ENCODE assay signal across 17 cellular contexts in the genomic region with DNA sequence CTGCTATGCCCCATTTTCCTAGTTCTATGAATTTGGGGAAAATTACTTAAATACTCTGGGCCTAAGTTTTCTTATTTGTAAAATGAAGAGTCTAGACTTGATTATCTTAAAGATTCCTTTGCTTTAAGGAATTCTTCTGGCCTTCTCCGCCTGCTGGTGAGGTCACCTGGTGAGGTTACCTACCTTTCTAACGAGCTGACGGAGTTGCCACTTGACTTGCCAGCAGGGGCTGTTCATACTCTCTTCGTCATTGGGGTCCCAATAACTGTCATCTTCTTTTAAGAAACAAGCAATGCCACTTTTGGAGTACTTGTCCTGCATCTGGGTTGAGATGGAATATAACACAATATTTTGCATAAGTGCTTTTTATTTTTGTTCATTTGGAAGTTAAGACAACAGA. TPM values are rescaled to one million over a fixed set of nuclear protein-coding genes. Genes with fewer than 3 reads are reported as not detected.
A peak's percentile ranks its signal among the peaks of the same experiment; 100 is the strongest.
DNase-seq lines count a peak whose midpoint lies in the region; TF ChIP-seq lines count a peak whose summit lies in the region.
"Had no signal": no experiment of that assay in that cellular context is flagged by ENCODE, and none has a peak within 500 bp of the region (broad histone marks: within the 10 kb centered on the region; RNA-seq: fewer than 3 reads in every experiment).

No MANE protein-coding gene starts in this region.

- intact Hi-C loops in CD14-positive monocyte (cut with micrococcal nuclease), result loop anchor here in 1 of 2 donors (10.0 kb wide), 1 partner anchor 50 kb away; no protein-coding TSS in a partner anchor
- intact Hi-C loops in colonic mucosa (cut with DNase I), result no loop called here
- intact Hi-C loops in dorsolateral prefrontal cortex (cut with DNase I), result no loop called here

- DNase-seq in T-helper 1 cell (no peak), CD14-positive monocyte (ENCODE audit: low spot score) (no peak), colonic mucosa (no peak), dorsolateral prefrontal cortex (no peak), middle frontal gyrus (ENCODE audit: extremely low spot score, low spot score) (no peak), RPMI8226 (no peak)
- DNase-seq: effector CD8-positive, alpha-beta T cell; HCEC 1CT; islet precursor cell; NCI-H1092; NCI-H226; stimulated activated CD4-positive, alpha-beta T cell treated with anti-CD3 and anti-CD28 coated beads, Interleukin-1b, Interleukin-23, amount 100 ng/mL, for 48 hours had no signal

- peak overlapping the region; percentile 99 for H3K4me3 Mint-ChIP-seq in T-helper 1 cell treated with Interleukin-12 subunit alpha and Interleukin-12 subunit beta and Interleukin-4 antibody, amounts not matched to agents 30 μg/mL and 1 μg/mL, for 36 hours
- peak overlapping the region; percentile 52 to 83 for H3K4me3 Mint-ChIP-seq in CD14-positive monocyte
- H3K4me3 Mint-ChIP-seq: type B pancreatic cell had no signal

- peaks cover 92% of the 10 kb centered on the region for H3K36me3 Mint-ChIP-seq in T-helper 1 cell treated with Interleukin-12 subunit alpha and Interleukin-12 subunit beta and Interleukin-4 antibody, amounts not matched to agents 30 μg/mL and 1 μg/mL, for 36 hours (ENCODE audit: low read depth)
- H3K36me3 Mint-ChIP-seq in CD14-positive monocyte, result peaks cover 81 to 86% of the 10 kb centered on the region in 2 donors

- H3K9me3 ChIP-seq in colonic mucosa, result no peaks in the 10 kb centered on the region
- H3K9me3 ChIP-seq in neutrophil, result no peaks in the 10 kb centered on the region

- H3K36me3 ChIP-seq in colonic mucosa, result peaks cover 10% of the 10 kb centered on the region
- H3K36me3 ChIP-seq in neutrophil, result peaks cover 77% of the 10 kb centered on the region

- H3K9ac ChIP-seq in colonic mucosa (ENCODE audit: low read depth in 2 of 2, low read length in 2 of 2), result no peak overlapping the region

- no peaks in the 10 kb centered on the region for H3K27me3 Mint-ChIP-seq in T-helper 1 cell treated with Interleukin-12 subunit alpha and Interleukin-12 subunit beta and Interleukin-4 antibody, amounts not matched to agents 30 μg/mL and 1 μg/mL, for 36 hours (ENCODE audit: low read depth)
- H3K27me3 Mint-ChIP-seq in CD14-positive monocyte (ENCODE audit: low read depth in 3 of 3), result no peaks in the 10 kb centered on the region
- H3K27me3 Mint-ChIP-seq: type B pancreatic cell had no signal

- H3K4me1 Mint-ChIP-seq in T-helper 1 cell treated with Interleukin-12 subunit alpha and Interleukin-12 subunit beta and Interleukin-4 antibody, amounts not matched to agents 30 μg/mL and 1 μg/mL, for 36 hours (ENCODE audit: low read depth), result peaks cover 86% of the 10 kb centered on the region
- peaks cover 86% of the 10 kb centered on the region for H3K4me1 Mint-ChIP-seq in CD14-positive monocyte

- no peaks in the 10 kb centered on the region for H3K9me3 Mint-ChIP-seq in T-helper 1 cell treated with Interleukin-12 subunit alpha and Interleukin-12 subunit beta and Interleukin-4 antibody, amounts not matched to agents 30 μg/mL and 1 μg/mL, for 36 hours
- H3K9me3 Mint-ChIP-seq in CD14-positive monocyte, result peaks cover 0 to 4% (median 0%) of the 10 kb centered on the region in 7 donors
- H3K9me3 Mint-ChIP-seq: type B pancreatic cell had no signal

- H3K4me3 ChIP-seq in colonic mucosa, result no peak overlapping the region
- H3K4me3 ChIP-seq in neutrophil (ENCODE audit: low read depth in 1 of 2, low read length in 1 of 2), result peak overlapping the region; percentile 22 to 42
- no peak overlapping the region for H3K4me3 ChIP-seq in dorsolateral prefrontal cortex
- H3K4me3 ChIP-seq: GM12878 had no signal

- TF ChIP-seq CTCF in CD14-positive monocyte (IDR thresholded peaks at IDR 0.05) (no peak), colonic mucosa (IDR thresholded peaks at IDR 0.05) (no peak), neutrophil (IDR thresholded peaks at IDR 0.05) (no peak), dorsolateral prefrontal cortex (IDR thresholded peaks at IDR 0.05 in 54 of 56, conservative IDR thresholded peaks at IDR 0.05 in 2 of 56; ENCODE audit: low read depth in 1 of 56, partially characterized antibody in 56 of 56) (no peak)

- H3K4me1 ChIP-seq in colonic mucosa, result peaks cover 31% of the 10 kb centered on the region
- H3K4me1 ChIP-seq in neutrophil (ENCODE audit: control insufficient read depth in 1 of 2, insufficient read depth in 1 of 2, low read depth in 1 of 2, low read length in 1 of 2), result peaks cover 98 to 99% of the 10 kb centered on the region in 2 experiments

- peak overlapping the region; percentile 79 for H3K27ac ChIP-seq in colonic mucosa
- H3K27ac ChIP-seq in neutrophil, result peak overlapping the region; percentile 92
- H3K27ac ChIP-seq in dorsolateral prefrontal cortex, result no peak overlapping the region

- peak overlapping the region; percentile 98 for H3K27ac Mint-ChIP-seq in T-helper 1 cell treated with Interleukin-12 subunit alpha and Interleukin-12 subunit beta and Interleukin-4 antibody, amounts not matched to agents 30 μg/mL and 1 μg/mL, for 36 hours
- peak overlapping the region; percentile 85 to 95 (median 88) for H3K27ac Mint-ChIP-seq in CD14-positive monocyte
- H3K27ac Mint-ChIP-seq: type B pancreatic cell had no signal

- H3K27me3 ChIP-seq in colonic mucosa (no peaks in the 10 kb centered on the region), neutrophil (no peaks in the 10 kb centered on the region), dorsolateral prefrontal cortex (peaks cover 0 to 7% (median 0%) of the 10 kb centered on the region in 45 donors)

RNA-seq across cellular contexts. Expression of a gene that starts 8.6 kb away (rescaled TPM):
- polyA plus RNA-seq in CD14-positive monocyte, result 100 to 1,000 TPM; 264 to 293 TPM
- total RNA-seq in colonic mucosa (100 to 1,000 TPM in 1 of 2 donors, 10 to 100 TPM in 1; 57.2 to 118 TPM), dorsolateral prefrontal cortex (10 to 100 TPM in 6 of 120 experiments, 1 to 10 TPM in 113, under 1 TPM in 1; 0.77 to 25.0 (median 4.6) TPM)
- total RNA-seq: SK-MEL-5 had no signal

Comparison
In these comparisons a context has a peak if more than half of its experiments do, and no peak if none do; other contexts are left out.
1. H3K27ac ChIP-seq: peak in colonic mucosa (single experiment) and neutrophil (single experiment); none in dorsolateral prefrontal cortex (0 of 59).
2. H3K4me3 ChIP-seq: peak in neutrophil (2 of 2); none in colonic mucosa (single experiment) and dorsolateral prefrontal cortex (0 of 59).